Comparison of ENCODE assay signal across 13 cellular contexts in genomic region chr2:48357351-48357750, GRCh38. TPM values are rescaled to one million over a fixed set of nuclear protein-coding genes. Genes with fewer than 3 reads are reported as not detected.
DNase-seq lines count a peak whose midpoint lies in the region; ATAC-seq and TF ChIP-seq lines count a peak whose summit lies in the region.
"Had no signal": no experiment of that assay in that cellular context is flagged by ENCODE, and none has a peak within 500 bp of the region (broad histone marks: within the 10 kb centered on the region; RNA-seq: fewer than 3 reads in every experiment).

No MANE protein-coding gene starts in this region.

- POLR2A ChIA-PET in activated CD4-positive, alpha-beta T cell treated with anti-CD3 and anti-CD28 coated beads for 36 hours (lab: Charles Lee): no interaction called here

- H3K9me2 ChIP-seq in Loucy (replicated peaks; ENCODE audit: low read depth, low read length): no peaks in the 10 kb centered on the region

- no peak for TF ChIP-seq CTCF in Loucy (conservative IDR thresholded peaks at IDR 0.05; ENCODE audit: low read length)
- TF ChIP-seq CTCF in smooth muscle cell (IDR thresholded peaks at IDR 0.05; ENCODE audit: borderline replicate concordance, insufficient read depth, poor library complexity, severe bottlenecking): no peak
- TF ChIP-seq CTCF in upper lobe of left lung (IDR thresholded peaks at IDR 0.05): no peak
- TF ChIP-seq CTCF in Peyer's patch (IDR thresholded peaks at IDR 0.05): no peak

- WGBS in smooth muscle cell (ENCODE audit: low lambda C conversion rate): 93% methylated on average over 8 of the region's 8 CpGs
- 81 to 82% methylated on average over 8 of the region's 8 CpGs for WGBS in upper lobe of left lung, 2 donors

- H3K9ac ChIP-seq in Loucy (ENCODE audit: low read depth, low read length, poor library complexity, severe bottlenecking) (peak overlapping the region; percentile 66), smooth muscle cell (ENCODE audit: low read depth) (peak overlapping the region; percentile 22)

- H3K4me2 ChIP-seq in Loucy (ENCODE audit: low read depth, low read length, poor library complexity, severe bottlenecking) (peak overlapping the region; percentile 77), smooth muscle cell (peak overlapping the region; percentile 77)

- H3K27me3 Mint-ChIP-seq in activated CD4-positive, alpha-beta T cell treated with anti-CD3 and anti-CD28 coated beads for 36 hours: no peaks in the 10 kb centered on the region
- H3K27me3 Mint-ChIP-seq in activated naive CD8-positive, alpha-beta T cell treated with anti-CD3 and anti-CD28 coated beads, Interleukin-2, amount 50 U/mL, for 24 hours: no peaks in the 10 kb centered on the region

- H3F3A ChIP-seq in Loucy (ENCODE audit: low read depth): peaks cover 12% of the 10 kb centered on the region
- H3F3A ChIP-seq in smooth muscle cell (ENCODE audit: low read depth): peaks cover 5% of the 10 kb centered on the region

- H3K4me3 ChIP-seq in Loucy (ENCODE audit: low read length, poor library complexity, severe bottlenecking): peak overlapping the region; percentile 64
- H3K4me3 ChIP-seq in smooth muscle cell: no peak overlapping the region
- no peak overlapping the region for H3K4me3 ChIP-seq in upper lobe of left lung
- H3K4me3 ChIP-seq in Peyer's patch: no peak overlapping the region
- H3K4me3 ChIP-seq: upper lobe of right lung had no signal

- H3K79me2 ChIP-seq in Loucy (ENCODE audit: insufficient read depth, low read length) (peaks cover 92% of the 10 kb centered on the region), smooth muscle cell (ENCODE audit: low read depth) (peaks cover 90% of the 10 kb centered on the region)

- H3K4me1 ChIP-seq in Loucy (ENCODE audit: insufficient read depth, low read length, poor library complexity, severe bottlenecking) (peaks cover 60% of the 10 kb centered on the region), smooth muscle cell (ENCODE audit: low read depth) (peaks cover 6% of the 10 kb centered on the region), upper lobe of left lung (peaks cover 23 to 32% (median 28%) of the 10 kb centered on the region in 4 donors), Peyer's patch (peaks cover 0 to 12% (median 4%) of the 10 kb centered on the region in 4 donors)

- H3K36me3 ChIP-seq in Loucy (ENCODE audit: insufficient read depth, low read length): peaks cover 24% of the 10 kb centered on the region
- no peaks in the 10 kb centered on the region for H3K36me3 ChIP-seq in smooth muscle cell (ENCODE audit: low read depth)
- peaks cover 0 to 6% (median 0%) of the 10 kb centered on the region in 4 donors for H3K36me3 ChIP-seq in upper lobe of left lung
- peaks cover 0 to 2% (median 0%) of the 10 kb centered on the region in 3 donors for H3K36me3 ChIP-seq in Peyer's patch
- H3K36me3 ChIP-seq: upper lobe of right lung had no signal

- peaks cover 60% of the 10 kb centered on the region for H3K4me1 Mint-ChIP-seq in activated CD4-positive, alpha-beta T cell treated with anti-CD3 and anti-CD28 coated beads for 36 hours
- H3K4me1 Mint-ChIP-seq in activated naive CD8-positive, alpha-beta T cell treated with anti-CD3 and anti-CD28 coated beads, Interleukin-2, amount 50 U/mL, for 24 hours: peaks cover 68% of the 10 kb centered on the region

- no peak for TF ChIP-seq EP300 in upper lobe of left lung (IDR thresholded peaks at IDR 0.05)

- DNase-seq in activated CD4-positive, alpha-beta T cell treated with anti-CD3 and anti-CD28 coated beads for 36 hours: no peak
- DNase-seq in activated CD4-positive, alpha-beta T cell treated with anti-CD3 and anti-CD28 coated beads, Interleukin-2, amount 50 U/mL, for 1 hour: no peak
- no peak for DNase-seq in activated naive CD8-positive, alpha-beta T cell treated with anti-CD3 and anti-CD28 coated beads, Interleukin-2, amount 50 U/mL, for 24 hours
- DNase-seq in smooth muscle cell (lab: John Stamatoyannopoulos, UW; ENCODE audit: unreplicated experiment): no peak
- DNase-seq in upper lobe of left lung: no peak
- no peak for DNase-seq in Peyer's patch
- no peak for DNase-seq in RPMI8226
- DNase-seq: HCEC 1CT, left cardiac atrium, NCI-H2081 treated with DMSO at 0.1 percent for 48 hours, upper lobe of right lung had no signal

- ATAC-seq in activated CD4-positive, alpha-beta T cell treated with anti-CD3 and anti-CD28 coated beads for 36 hours: peak; percentile 34
- ATAC-seq in activated naive CD8-positive, alpha-beta T cell treated with anti-CD3 and anti-CD28 coated beads, Interleukin-2, amount 50 U/mL, for 24 hours: no peak
- ATAC-seq in upper lobe of left lung (ENCODE audit: low FRiP score in 2 of 2): no peak
- ATAC-seq: upper lobe of right lung had no signal

- 0 out of 2 replicates have a peak overlapping the region, but pooled peaks have one; percentile 15 for H2AFZ ChIP-seq in Loucy (ENCODE audit: low read length)
- no peak overlapping the region for H2AFZ ChIP-seq in smooth muscle cell (ENCODE audit: low read depth)

- H3K36me3 Mint-ChIP-seq in activated CD4-positive, alpha-beta T cell treated with anti-CD3 and anti-CD28 coated beads for 36 hours (ENCODE audit: low read depth): peaks cover 47% of the 10 kb centered on the region
- H3K36me3 Mint-ChIP-seq in activated naive CD8-positive, alpha-beta T cell treated with anti-CD3 and anti-CD28 coated beads, Interleukin-2, amount 50 U/mL, for 24 hours (ENCODE audit: low read depth): peaks cover 43% of the 10 kb centered on the region

- H4K20me1 ChIP-seq in Loucy (ENCODE audit: insufficient read depth, low read length, poor library complexity, severe bottlenecking) (peaks cover 8% of the 10 kb centered on the region), smooth muscle cell (ENCODE audit: low read depth) (no peaks in the 10 kb centered on the region)

- H3K4me3 Mint-ChIP-seq in activated CD4-positive, alpha-beta T cell treated with anti-CD3 and anti-CD28 coated beads for 36 hours: peak overlapping the region; percentile 55
- peak overlapping the region; percentile 73 for H3K4me3 Mint-ChIP-seq in activated naive CD8-positive, alpha-beta T cell treated with anti-CD3 and anti-CD28 coated beads, Interleukin-2, amount 50 U/mL, for 24 hours
- H3K4me3 Mint-ChIP-seq: neural crest cell had no signal

- H3K27ac ChIP-seq in smooth muscle cell (ENCODE audit: low read depth): peak overlapping the region; percentile 80
- peak overlapping the region in 1 of 4 donors; percentile 12 for H3K27ac ChIP-seq in upper lobe of left lung
- H3K27ac ChIP-seq in Peyer's patch: peak overlapping the region in 2 of 4 donors; percentile 11 to 22
- H3K27ac ChIP-seq: upper lobe of right lung had no signal

- CTCF ChIA-PET in activated CD4-positive, alpha-beta T cell treated with anti-CD3 and anti-CD28 coated beads for 36 hours (lab: Charles Lee): interaction anchor here (1.3 kb wide), 1 partner anchor 10 kb away, joined by 4 read pairs; no protein-coding TSS in a partner anchor

- H3K9me3 Mint-ChIP-seq in activated CD4-positive, alpha-beta T cell treated with anti-CD3 and anti-CD28 coated beads for 36 hours (ENCODE audit: low read depth): peaks cover 5% of the 10 kb centered on the region
- peaks cover 5% of the 10 kb centered on the region for H3K9me3 Mint-ChIP-seq in activated naive CD8-positive, alpha-beta T cell treated with anti-CD3 and anti-CD28 coated beads, Interleukin-2, amount 50 U/mL, for 24 hours

- H3K9me3 ChIP-seq in Loucy (ENCODE audit: insufficient read depth, low read depth, low read length) (no peaks in the 10 kb centered on the region), smooth muscle cell (replicated peaks; ENCODE audit: low read depth) (no peaks in the 10 kb centered on the region), upper lobe of left lung (no peaks in the 10 kb centered on the region), Peyer's patch (no peaks in the 10 kb centered on the region)
- H3K9me3 ChIP-seq: upper lobe of right lung had no signal

- TF ChIP-seq POLR2A in upper lobe of left lung (IDR thresholded peaks at IDR 0.05) (no peak), Peyer's patch (IDR thresholded peaks at IDR 0.05) (no peak)

- H3K27me3 ChIP-seq in Loucy (ENCODE audit: insufficient read depth, low read length, poor library complexity, severe bottlenecking): no peaks in the 10 kb centered on the region
- H3K27me3 ChIP-seq in smooth muscle cell (ENCODE audit: low read depth): no peaks in the 10 kb centered on the region
- no peaks in the 10 kb centered on the region for H3K27me3 ChIP-seq in upper lobe of left lung
- H3K27me3 ChIP-seq in Peyer's patch: no peaks in the 10 kb centered on the region
- H3K27me3 ChIP-seq: upper lobe of right lung had no signal

- H3K27ac Mint-ChIP-seq in activated CD4-positive, alpha-beta T cell treated with anti-CD3 and anti-CD28 coated beads for 36 hours: peak overlapping the region; percentile 96
- peak overlapping the region; percentile 96 for H3K27ac Mint-ChIP-seq in activated naive CD8-positive, alpha-beta T cell treated with anti-CD3 and anti-CD28 coated beads, Interleukin-2, amount 50 U/mL, for 24 hours

- intact Hi-C loops in activated CD4-positive, alpha-beta T cell treated with anti-CD3 and anti-CD28 coated beads for 36 hours (cut with DNase I, micrococcal nuclease): loop anchor here (1.0 to 5.0 kb wide), 2 partner anchors 13 to 450 kb away; partner anchors contain the start of gene FBXO11 (in 1 of the 2)

RNA-seq across cellular contexts. Expression of gene FOXN2, which starts 42.9 kb away (rescaled TPM):
- total RNA-seq in activated CD4-positive, alpha-beta T cell treated with anti-CD3 and anti-CD28 coated beads for 36 hours: 10 to 100 TPM; 42.3 to 49.5 TPM
- total RNA-seq in smooth muscle cell (21.9 and 29.1 TPM in 2 replicates), upper lobe of left lung (10 to 100 TPM; 24.6 to 47.1 (median 32.6) TPM), Peyer's patch (10 to 100 TPM; 35.8 to 67.7 (median 45.4) TPM)
- 5.3 and 6.0 TPM in 2 replicates for polyA plus RNA-seq in smooth muscle cell
